22 cellular contexts compared by ENCODE assay signal in genomic region chrX:13142891-13143290, GRCh38.
DNase-seq lines count a peak whose midpoint lies in the region; ATAC-seq, FAIRE-seq and TF ChIP-seq lines count a peak whose summit lies in the region.
"Had no signal": no experiment of that assay in that cellular context is flagged by ENCODE, and none has a peak within 500 bp of the region (broad histone marks: within the 10 kb centered on the region; RNA-seq: fewer than 3 reads in every experiment).

No MANE protein-coding gene starts in this region.

- no peaks in the 10 kb centered on the region for H3K79me2 ChIP-seq in endothelial cell of umbilical vein (ENCODE audit: control insufficient read depth, insufficient read depth, low read length)

- no peak overlapping the region for H3K4me2 ChIP-seq in endothelial cell of umbilical vein (ENCODE audit: insufficient read depth, low read length)

- ATAC-seq in omental fat pad (ENCODE audit: low FRiP score), result peak; percentile 28
- ATAC-seq: activated T-cell treated with anti-CD3 and anti-CD28 coated beads, Interleukin-2, amount 50 U/mL, for 4 hours; heart left ventricle; left ventricle myocardium superior; psoas muscle had no signal

- H3K9me3 ChIP-seq in endothelial cell of umbilical vein (replicated peaks; ENCODE audit: control insufficient read depth, insufficient read depth, low read length), result no peaks in the 10 kb centered on the region
- H3K9me3 ChIP-seq: psoas muscle had no signal

- peak; percentile 28 for FAIRE-seq in endothelial cell of umbilical vein (lab: Jason Lieb, UNC)

- H3K36me3 ChIP-seq in endothelial cell of umbilical vein (ENCODE audit: control insufficient read depth in 2 of 2, extremely low read depth in 1 of 2, insufficient read depth in 2 of 2, low read length in 2 of 2), result no peaks in the 10 kb centered on the region
- H3K36me3 ChIP-seq: heart left ventricle, spleen had no signal

- no peaks in the 10 kb centered on the region for H3K27me3 ChIP-seq in endothelial cell of umbilical vein (ENCODE audit: control insufficient read depth in 2 of 2, insufficient read depth in 2 of 2, low read length in 2 of 2)
- H3K27me3 ChIP-seq: heart left ventricle had no signal

- H3K9ac ChIP-seq in endothelial cell of umbilical vein (replicated peaks; ENCODE audit: extremely low read depth, insufficient read depth, low read length), result no peak overlapping the region

- peaks cover 13% of the 10 kb centered on the region for H3K4me1 ChIP-seq in endothelial cell of umbilical vein (ENCODE audit: control insufficient read depth, extremely low read depth, insufficient read depth, low read length)
- H3K4me1 ChIP-seq: heart left ventricle, psoas muscle, spleen had no signal

- intact Hi-C loops in endothelial cell of umbilical vein (cut with micrococcal nuclease), result no loop called here

- no peaks in the 10 kb centered on the region for H4K20me1 ChIP-seq in endothelial cell of umbilical vein (replicated peaks; ENCODE audit: control insufficient read depth, extremely low read depth, insufficient read depth, low read length)

- DNase-seq in HUDEP-2 (lab: John Stamatoyannopoulos, UW; ENCODE audit: unreplicated experiment in 76 of 76) (peak in 69 of 76 experiments; percentile 0 to 68 (median 21)), OCI-M1 (lab: John Stamatoyannopoulos, UW) (peak; percentile 79), endothelial cell of umbilical vein (ENCODE audit: low read depth, low spot score) (no peak), omental fat pad (ENCODE audit: low spot score) (no peak), Ammon's horn (ENCODE audit: low spot score) (no peak), cerebellar nuclear complex (lab: John Stamatoyannopoulos, UW) (no peak), COR-L47 (lab: John Stamatoyannopoulos, UW) (no peak)
- no peak for DNase-seq in activated CD4-positive, alpha-beta T cell treated with anti-CD3 and anti-CD28 coated beads for 1 hour
- DNase-seq: ACHN; activated B cell treated with CpG ODN at 0.5 μM for 24 hours; activated naive CD4-positive, alpha-beta T cell treated with anti-CD3 and anti-CD28 coated beads, Interleukin-2, amount 10 ng/mL, durations not matched to agents 7 days and 5 days; activated T-cell treated with anti-CD3 and anti-CD28 coated beads, Interleukin-2, amount 50 U/mL, for 4 hours; endodermal cell; heart left ventricle; left ventricle myocardium superior; MV-4-11; NCI-H2081 treated with DMSO at 0.1 percent for 48 hours; NCI-H524; psoas muscle; SHP77 treated with DMSO at 0.1 percent for 48 hours; spleen; stimulated activated CD4-positive, alpha-beta T cell treated with anti-CD3 and anti-CD28 coated beads, Interleukin-4, amount 100 ng/mL, for 4 hours had no signal

- no TSS peak for BruUV-seq in endothelial cell of umbilical vein (replicated peaks; lab: Mats Ljungman, UMichigan)

- peak overlapping the region; percentile 2 for H2AFZ ChIP-seq in endothelial cell of umbilical vein (ENCODE audit: low read depth, low read length)

- CTCF ChIA-PET in endothelial cell of umbilical vein (lab: Charles Lee), result no interaction called here

- no peak for TF ChIP-seq POLR2A in endothelial cell of umbilical vein (IDR thresholded peaks at IDR 0.05; ENCODE audit: low read depth, low read length)

- no peak overlapping the region for H3K4me3 ChIP-seq in endothelial cell of umbilical vein (replicated peaks in 1 of 3; ENCODE audit: insufficient read depth in 1 of 3, low read depth in 1 of 3, low read length in 3 of 3)
- H3K4me3 ChIP-seq: heart left ventricle, psoas muscle, spleen had no signal

- H3K9me1 ChIP-seq in endothelial cell of umbilical vein (replicated peaks; ENCODE audit: control insufficient read depth, extremely low read depth, insufficient read depth, low read length), result no peaks in the 10 kb centered on the region

- POLR2A ChIA-PET in endothelial cell of umbilical vein (lab: Charles Lee), result no interaction called here

- TF ChIP-seq CTCF in endothelial cell of umbilical vein (IDR thresholded peaks at IDR 0.05; ENCODE audit: extremely low read depth in 1 of 2, insufficient read depth in 1 of 2, low read depth in 1 of 2, low read length in 2 of 2) (no peak), omental fat pad (IDR thresholded peaks at IDR 0.05) (no peak)

- no peak overlapping the region for H3K27ac ChIP-seq in endothelial cell of umbilical vein (ENCODE audit: insufficient read depth, low read depth, low read length)
- H3K27ac ChIP-seq: heart left ventricle, psoas muscle had no signal

- dilution Hi-C loops in endothelial cell of umbilical vein (cut with MboI; ENCODE audit: extremely low pct_ligation_motif_present, low sequenced_read_pairs), result no loop called here

TF ChIP-seq in endothelial cell of umbilical vein, 7 proteins besides CTCF, POLR2A, EP300 and RAD21:
- no peak for TF ChIP-seq MAX (IDR thresholded peaks at IDR 0.05; ENCODE audit: insufficient read depth, insufficient read length)
- TF ChIP-seq MYC (IDR thresholded peaks at IDR 0.05; ENCODE audit: low read depth, low read length), result no peak
- TF ChIP-seq POLR2AphosphoS5 (IDR thresholded peaks at IDR 0.05; ENCODE audit: insufficient read depth, low read depth, low read length), result no peak
- no peak for TF ChIP-seq JUN (IDR thresholded peaks at IDR 0.05; ENCODE audit: borderline replicate concordance, insufficient read depth, insufficient read length, low read depth)
- no peak for TF ChIP-seq EZH2 (IDR thresholded peaks at IDR 0.05; ENCODE audit: borderline replicate concordance, low read depth, low read length, severe bottlenecking)
- TF ChIP-seq GATA2 (IDR thresholded peaks at IDR 0.05; ENCODE audit: insufficient read depth, insufficient read length, low read depth, low read length), result no peak
- no peak for TF ChIP-seq FOS (IDR thresholded peaks at IDR 0.05; ENCODE audit: borderline replicate concordance, insufficient read depth, low read length)
TF ChIP-seq in endothelial cell of umbilical vein: peak in this region for 0.

Comparison
In these comparisons a context has a peak if more than half of its experiments do, and no peak if none do; other contexts are left out.
1. DNase-seq: peak in HUDEP-2 (69 of 76) and OCI-M1 (single experiment); none in endothelial cell of umbilical vein (single experiment), omental fat pad (single experiment), Ammon's horn (single experiment), cerebellar nuclear complex (0 of 2), activated CD4-positive, alpha-beta T cell treated with anti-CD3 and anti-CD28 coated beads for 1 hour (single experiment) and COR-L47 (single experiment).